ENCODE assay signal across 8 cellular contexts in the genomic region with DNA sequence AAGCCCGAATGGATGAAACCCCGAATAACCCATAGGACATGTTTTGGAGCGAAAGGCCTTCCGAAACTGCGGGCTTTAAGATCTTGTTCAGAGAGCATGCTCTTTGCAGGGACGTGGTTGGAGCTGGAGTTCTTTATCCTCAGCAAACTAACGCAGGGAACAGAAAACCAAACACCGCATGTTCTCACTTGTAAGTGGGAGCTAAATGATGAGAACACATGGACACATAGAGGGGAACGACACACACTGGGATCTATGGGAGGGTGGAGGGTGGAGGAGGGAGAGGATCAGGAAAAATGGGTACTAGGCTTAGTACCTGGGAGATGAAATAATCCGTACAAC.
DNase-seq lines count a peak whose midpoint lies in the region; ATAC-seq and TF ChIP-seq lines count a peak whose summit lies in the region.

No MANE protein-coding gene starts in this region.

- H3K79me2 ChIP-seq in OCI-LY7 (ENCODE audit: insufficient read depth, low read depth, low read length) = no peaks in the 10 kb centered on the region

- H3K4me3 ChIP-seq in OCI-LY7 (ENCODE audit: low read depth, low read length, poor library complexity, severe bottlenecking) = peak overlapping the region; percentile 68
- peak overlapping the region; percentile 89 for H3K4me3 ChIP-seq in endodermal cell (ENCODE audit: low read length)

- 37 to 41% methylated on average over 10 of the region's 10 CpGs for WGBS in endodermal cell (ENCODE audit: insufficient coverage in 1 of 2, insufficient read length in 1 of 2), 2 experiments

- H2AFZ ChIP-seq in OCI-LY7 (ENCODE audit: low read length) = peak overlapping the region; percentile 68; the same call in 1 of the 2 replicates

- POLR2A ChIA-PET in OCI-LY7 (lab: Charles Lee) = interaction anchor here (1.3 to 1.6 kb wide), 5 partner anchors 9 to 138 kb away, joined by 3 to 4 read pairs (median 3); no protein-coding TSS in a partner anchor

- H3K9me3 Mint-ChIP-seq in activated CD4-positive, alpha-beta T cell treated with anti-CD3 and anti-CD28 coated beads, Interleukin-2, amount 10 ng/mL, durations not matched to agents 24 days and 14 days = peaks cover 18% of the 10 kb centered on the region
- H3K9me3 Mint-ChIP-seq in endodermal cell (no peaks in the 10 kb centered on the region), natural killer cell (peaks cover 0 to 3% of the 10 kb centered on the region in 2 donors)

- no peak for TF ChIP-seq CTCF in OCI-LY7 (conservative IDR thresholded peaks at IDR 0.05; ENCODE audit: low read length)
- TF ChIP-seq CTCF in endodermal cell (conservative IDR thresholded peaks at IDR 0.05) = no peak
- no peak for TF ChIP-seq CTCF in natural killer cell (IDR thresholded peaks at IDR 0.05)

- H3K36me3 ChIP-seq in OCI-LY7 (ENCODE audit: insufficient read depth, low read length) (no peaks in the 10 kb centered on the region), endodermal cell (ENCODE audit: control insufficient read depth, insufficient read depth, low read length) (no peaks in the 10 kb centered on the region)

- no peaks in the 10 kb centered on the region for H3K9me2 ChIP-seq in OCI-LY7 (ENCODE audit: insufficient read depth, low read length)

- H3K4me3 Mint-ChIP-seq in activated CD4-positive, alpha-beta T cell treated with anti-CD3 and anti-CD28 coated beads, Interleukin-2, amount 10 ng/mL, durations not matched to agents 24 days and 14 days = peak overlapping the region; percentile 86
- peak overlapping the region; percentile 71 for H3K4me3 Mint-ChIP-seq in endodermal cell
- peak overlapping the region; percentile 92 for H3K4me3 Mint-ChIP-seq in natural killer cell

- peak overlapping the region; percentile 89 for H3K27ac Mint-ChIP-seq in activated CD4-positive, alpha-beta T cell treated with anti-CD3 and anti-CD28 coated beads, Interleukin-2, amount 10 ng/mL, durations not matched to agents 24 days and 14 days
- H3K27ac Mint-ChIP-seq in endodermal cell = peak overlapping the region; percentile 96
- peak overlapping the region; percentile 95 for H3K27ac Mint-ChIP-seq in natural killer cell

- H3K27me3 ChIP-seq in endodermal cell (ENCODE audit: control insufficient read depth, insufficient read depth, low read length, poor library complexity, severe bottlenecking) = no peaks in the 10 kb centered on the region

- no peaks in the 10 kb centered on the region for H4K20me1 ChIP-seq in OCI-LY7 (ENCODE audit: insufficient read depth, low read length)

- DNase-seq in activated CD4-positive, alpha-beta T cell treated with anti-CD3 and anti-CD28 coated beads, Interleukin-2, amount 10 ng/mL, durations not matched to agents 24 days and 14 days = no peak
- DNase-seq in activated CD4-positive, alpha-beta T cell treated with anti-CD3 and anti-CD28 coated beads for 4 hours = no peak
- no peak for DNase-seq in OCI-LY7 (ENCODE audit: low spot score)
- no peak for DNase-seq in endodermal cell
- DNase-seq in natural killer cell = no peak
- DNase-seq in HPDE6-E6E7 (ENCODE audit: extremely low spot score) = no peak
- DNase-seq in stimulated activated naive CD4-positive, alpha-beta T cell treated with Interleukin-2 at 50 U/mL for 16 hours (lab: John Stamatoyannopoulos, UW) = no peak

- H3K4me1 ChIP-seq in OCI-LY7 (ENCODE audit: insufficient read depth, low read length, poor library complexity, severe bottlenecking) (peaks cover 16% of the 10 kb centered on the region), endodermal cell (ENCODE audit: control insufficient read depth, insufficient read depth, low read length) (no peaks in the 10 kb centered on the region)

- no peak for ATAC-seq in natural killer cell
- no peak for ATAC-seq in HG03469 (IDR thresholded peaks at IDR 0.05; ENCODE audit: unreplicated experiment)

- BruUV-seq in OCI-LY7 (replicated peaks; lab: Mats Ljungman, UMichigan) = no TSS peak

- H3K9me3 ChIP-seq in OCI-LY7 (ENCODE audit: low read length) (no peaks in the 10 kb centered on the region), endodermal cell (ENCODE audit: control insufficient read depth, low read length) (no peaks in the 10 kb centered on the region)

- H3K27ac ChIP-seq in OCI-LY7 (ENCODE audit: low read depth, low read length, poor library complexity, severe bottlenecking) (peak overlapping the region; percentile 67), endodermal cell (ENCODE audit: low read depth, low read length) (peak overlapping the region; percentile 90)

- CTCF ChIA-PET in OCI-LY7 (lab: Charles Lee; ENCODE audit: unreplicated experiment) = no interaction called here

- peaks cover 18% of the 10 kb centered on the region for H3K4me1 Mint-ChIP-seq in activated CD4-positive, alpha-beta T cell treated with anti-CD3 and anti-CD28 coated beads, Interleukin-2, amount 10 ng/mL, durations not matched to agents 24 days and 14 days
- peaks cover 14% of the 10 kb centered on the region for H3K4me1 Mint-ChIP-seq in endodermal cell
- peaks cover 46 to 47% of the 10 kb centered on the region in 2 donors for H3K4me1 Mint-ChIP-seq in natural killer cell

- H3K9ac ChIP-seq in endodermal cell (ENCODE audit: extremely low read depth, low read length, poor library complexity, severe bottlenecking) = peak overlapping the region; percentile 58

- H3K4me2 ChIP-seq in OCI-LY7 (ENCODE audit: low read length) = peak overlapping the region; percentile 58

- intact Hi-C loops in activated CD4-positive, alpha-beta T cell treated with anti-CD3 and anti-CD28 coated beads, Interleukin-2, amount 10 ng/mL, durations not matched to agents 24 days and 14 days (cut with micrococcal nuclease) = loop anchor here (1.0 to 10.0 kb wide), 4 partner anchors 148 to 646 kb away; a partner anchor contains a TSS
- intact Hi-C loops in OCI-LY7 (cut with micrococcal nuclease; ENCODE audit: unreplicated experiment) (loop anchor here (2.0 kb wide), 2 partner anchors 136 to 144 kb away; no protein-coding TSS in a partner anchor), natural killer cell (cut with micrococcal nuclease) (no loop called here)

- H3K27me3 Mint-ChIP-seq in activated CD4-positive, alpha-beta T cell treated with anti-CD3 and anti-CD28 coated beads, Interleukin-2, amount 10 ng/mL, durations not matched to agents 24 days and 14 days = peaks cover 11% of the 10 kb centered on the region
- H3K27me3 Mint-ChIP-seq in endodermal cell (ENCODE audit: insufficient read depth) = no peaks in the 10 kb centered on the region
- H3K27me3 Mint-ChIP-seq in natural killer cell (ENCODE audit: low read depth in 2 of 2) = peaks cover 0 to 3% of the 10 kb centered on the region in 2 donors

- peaks cover 3% of the 10 kb centered on the region for H3K36me3 Mint-ChIP-seq in activated CD4-positive, alpha-beta T cell treated with anti-CD3 and anti-CD28 coated beads, Interleukin-2, amount 10 ng/mL, durations not matched to agents 24 days and 14 days (ENCODE audit: low read depth)
- no peaks in the 10 kb centered on the region for H3K36me3 Mint-ChIP-seq in endodermal cell (ENCODE audit: low read depth)
- no peaks in the 10 kb centered on the region for H3K36me3 Mint-ChIP-seq in natural killer cell
